In the genomic region with DNA sequence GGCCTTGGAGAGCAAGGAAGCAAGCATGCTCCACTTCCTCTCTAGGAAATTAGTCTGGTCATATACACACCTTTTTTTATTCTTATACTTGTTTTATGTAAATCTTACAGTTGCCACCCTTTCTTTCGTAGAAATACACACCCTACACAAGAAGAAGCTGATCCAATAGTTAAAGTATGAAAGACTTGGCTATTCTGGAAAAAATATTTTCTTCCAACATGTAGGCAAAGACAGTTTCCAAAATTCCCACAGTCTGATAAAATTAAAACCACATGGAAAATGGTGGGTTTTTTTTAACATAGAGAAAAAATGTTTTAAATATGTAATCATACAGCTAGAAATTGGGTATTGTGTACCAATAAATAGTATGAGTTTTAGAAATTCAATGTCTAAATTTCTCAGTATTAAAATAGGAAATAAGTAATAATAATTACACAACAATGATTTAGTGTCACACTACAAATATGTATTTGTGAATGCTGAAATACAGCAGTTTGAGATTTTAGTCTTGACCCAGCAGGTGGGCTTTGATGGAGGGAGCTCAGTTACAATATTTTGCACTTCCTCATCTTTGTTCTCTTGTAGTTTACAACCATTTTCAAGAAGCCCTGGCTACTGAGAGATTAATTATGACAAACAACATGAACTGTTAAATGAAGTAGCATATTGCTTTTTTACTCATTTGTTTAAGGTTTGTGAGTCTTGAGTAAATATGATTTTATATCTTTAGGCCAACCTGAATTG, we compare ENCODE assay signal across 1 cellular context.
TF ChIP-seq lines count a peak whose summit lies in the region.

No MANE protein-coding gene starts in this region.

TF ChIP-seq in SK-N-SH treated with all-trans-retinoic acid at 6 μM for 48 hours, 23 proteins besides CTCF, POLR2A, EP300 and RAD21 (continued from another document):
- TF ChIP-seq ZNF70 (CRISPR knock-in tag; IDR thresholded peaks at IDR 0.05) (no peak), PPARA (CRISPR knock-in tag; IDR thresholded peaks at IDR 0.05; ENCODE audit: borderline replicate concordance) (no peak), CSDC2 (CRISPR knock-in tag; IDR thresholded peaks at IDR 0.05) (no peak)
